Comparison of ENCODE assay signal across 8 cellular contexts in the genomic region with DNA sequence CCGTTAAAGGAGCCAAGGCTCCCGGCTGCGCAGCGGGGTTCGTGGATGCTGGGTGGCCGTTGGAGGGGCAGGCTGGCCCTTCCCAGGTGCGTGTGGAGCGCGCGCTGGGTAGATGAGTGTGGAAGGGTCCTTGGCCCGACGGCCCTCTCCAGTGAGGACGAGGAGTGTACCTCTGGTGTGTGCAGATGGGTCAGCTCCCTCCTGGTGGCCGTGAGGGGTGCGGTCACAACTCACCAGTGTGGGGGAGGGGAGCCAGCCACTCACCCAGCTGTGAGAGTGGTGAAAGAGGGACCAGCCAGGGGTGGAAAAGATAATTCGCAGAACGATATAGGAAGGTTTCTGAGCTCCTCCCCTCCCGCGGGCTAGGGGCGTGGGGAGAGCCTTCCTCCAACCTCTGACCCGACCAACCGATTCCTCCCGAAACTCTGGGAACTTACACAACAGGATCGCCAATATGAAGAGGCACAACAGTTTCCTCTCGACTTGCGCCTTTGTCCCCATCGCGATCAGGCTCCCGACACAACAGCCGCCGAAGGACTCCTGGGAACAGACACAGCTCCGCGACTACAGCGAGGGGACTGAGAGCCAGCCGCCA. TPM values are rescaled to one million over a fixed set of nuclear protein-coding genes. Genes with fewer than 3 reads are reported as not detected.
DNase-seq lines count a peak whose midpoint lies in the region; ATAC-seq and TF ChIP-seq lines count a peak whose summit lies in the region.

A gene (minus strand): TSS at position 580 of the 595 bp plus-strand sequence. CDS start 79 bp downstream, at position 501.

- H3K9me3 Mint-ChIP-seq in activated CD8-positive, alpha-beta T cell treated with anti-CD3 and anti-CD28 coated beads for 36 hours = no peaks in the 10 kb centered on the region
- no peaks in the 10 kb centered on the region for H3K9me3 Mint-ChIP-seq in neural progenitor cell

- intact Hi-C loops in A673 (cut with micrococcal nuclease; ENCODE audit: unreplicated experiment) = no loop called here
- intact Hi-C loops in activated CD8-positive, alpha-beta T cell treated with anti-CD3 and anti-CD28 coated beads for 36 hours (cut with micrococcal nuclease) = no loop called here

- peaks cover 26% of the 10 kb centered on the region for H4K20me1 ChIP-seq in neural progenitor cell (ENCODE audit: low read depth)

- H3K36me3 ChIP-seq in A673 (ENCODE audit: insufficient read depth, low read length, poor library complexity, severe bottlenecking) = no peaks in the 10 kb centered on the region
- no peaks in the 10 kb centered on the region for H3K36me3 ChIP-seq in GM06990 (ENCODE audit: control insufficient read depth, insufficient read depth, low read length)
- no peaks in the 10 kb centered on the region for H3K36me3 ChIP-seq in neural progenitor cell

- peak within 1 kb of the TSS; percentile 87 for H3K4me3 Mint-ChIP-seq in activated CD8-positive, alpha-beta T cell treated with anti-CD3 and anti-CD28 coated beads for 36 hours
- peak within 1 kb of the TSS; percentile 90 for H3K4me3 Mint-ChIP-seq in neural progenitor cell

- H3K9me3 ChIP-seq in A673 (ENCODE audit: low read depth, low read length, poor library complexity, severe bottlenecking) (no peaks in the 10 kb centered on the region), neural progenitor cell (ENCODE audit: low read depth) (no peaks in the 10 kb centered on the region)

- TF ChIP-seq CTCF in A673 (conservative IDR thresholded peaks at IDR 0.05; ENCODE audit: low read depth, low read length) = no peak
- TF ChIP-seq CTCF in GM06990 (IDR thresholded peaks at IDR 0.05; ENCODE audit: insufficient read depth, low read length, poor library complexity, severe bottlenecking) = no peak
- no peak for TF ChIP-seq CTCF in activated CD8-positive, alpha-beta T cell treated with anti-CD3 and anti-CD28 coated beads for 36 hours (IDR thresholded peaks at IDR 0.05)
- peak; percentile 28 for TF ChIP-seq CTCF in neural progenitor cell (IDR thresholded peaks at IDR 0.05)

- H3K4me2 ChIP-seq in neural progenitor cell = peak within 1 kb of the TSS; percentile 94

- BruUV-seq in A673 (replicated peaks; lab: Mats Ljungman, UMichigan) = no TSS peak

- H3K36me3 Mint-ChIP-seq in activated CD8-positive, alpha-beta T cell treated with anti-CD3 and anti-CD28 coated beads for 36 hours (ENCODE audit: low read depth) = no peaks in the 10 kb centered on the region
- H3K36me3 Mint-ChIP-seq in neural progenitor cell = no peaks in the 10 kb centered on the region

- DNase-seq in A673 (ENCODE audit: low spot score) = peak; percentile 23
- DNase-seq in GM06990 (ENCODE audit: extremely low read depth, insufficient read length) = no peak
- peak; percentile 45 for DNase-seq in MV-4-11 (lab: John Stamatoyannopoulos, UW)
- DNase-seq in activated CD8-positive, alpha-beta T cell treated with anti-CD3 and anti-CD28 coated beads for 36 hours = peak; percentile 40
- DNase-seq in foreskin melanocyte = peak; percentile 11
- peak; percentile 75 for DNase-seq in neural progenitor cell (ENCODE audit: low spot score)
- DNase-seq in NCI-H2107 (lab: John Stamatoyannopoulos, UW) = no peak

- H3K79me2 ChIP-seq in neural progenitor cell (ENCODE audit: low read depth) = peaks cover 49% of the 10 kb centered on the region

- peaks cover 39% of the 10 kb centered on the region for H3K4me1 Mint-ChIP-seq in activated CD8-positive, alpha-beta T cell treated with anti-CD3 and anti-CD28 coated beads for 36 hours (ENCODE audit: low read depth)
- H3K4me1 Mint-ChIP-seq in neural progenitor cell = peaks cover 24% of the 10 kb centered on the region

- peaks cover 9% of the 10 kb centered on the region for H3K4me1 ChIP-seq in A673 (ENCODE audit: insufficient read depth, low read length, poor library complexity, severe bottlenecking)
- peaks cover 22% of the 10 kb centered on the region for H3K4me1 ChIP-seq in neural progenitor cell

- H3K27me3 ChIP-seq in A673 (replicated peaks; ENCODE audit: insufficient read depth, low read depth, low read length, poor library complexity) (peaks cover 9% of the 10 kb centered on the region), GM06990 (replicated peaks; ENCODE audit: control insufficient read depth, insufficient read depth, low read length) (no peaks in the 10 kb centered on the region), neural progenitor cell (no peaks in the 10 kb centered on the region)

- POLR2A ChIA-PET in A673 (lab: Charles Lee; ENCODE audit: low non-redundant PET) = interaction anchor here (0.6 kb wide), 1 partner anchor 112 kb away, joined by 4 read pairs; no protein-coding TSS in a partner anchor
- POLR2A ChIA-PET in activated CD8-positive, alpha-beta T cell treated with anti-CD3 and anti-CD28 coated beads for 36 hours (lab: Charles Lee) = interaction anchor here (1.0 to 2.2 kb wide), 7 partner anchors 10 to 223 kb away, joined by 3 to 11 read pairs (median 3); a partner anchor contains a TSS

- H2AFZ ChIP-seq in neural progenitor cell (replicated peaks) = peak within 1 kb of the TSS; percentile 69

- peak within 1 kb of the TSS; percentile 42 for H3K9ac ChIP-seq in neural progenitor cell

- H3K4me3 ChIP-seq in A673 (ENCODE audit: low read depth, low read length, poor library complexity, severe bottlenecking) = peak within 1 kb of the TSS; percentile 60
- H3K4me3 ChIP-seq in GM06990 (replicated peaks; ENCODE audit: low read depth, low read length) = peak within 1 kb of the TSS; percentile 86
- H3K4me3 ChIP-seq in neural progenitor cell = peak within 1 kb of the TSS; percentile 77

- H3K27ac ChIP-seq in A673 (ENCODE audit: low read depth, low read length, poor library complexity, severe bottlenecking) (no peak within 1 kb of the TSS), neural progenitor cell (no peak within 1 kb of the TSS)

- CTCF ChIA-PET in A673 (lab: Charles Lee) = interaction anchor here (0.6 to 0.9 kb wide), 2 partner anchors 30 to 47 kb away, joined by 4 to 9 read pairs; no protein-coding TSS in a partner anchor
- CTCF ChIA-PET in activated CD8-positive, alpha-beta T cell treated with anti-CD3 and anti-CD28 coated beads for 36 hours (lab: Charles Lee) = interaction anchor here (0.8 to 3.3 kb wide), 11 partner anchors 9 to 161 kb away, joined by 3 to 11 read pairs (median 5); a partner anchor contains a TSS

- peaks cover 24% of the 10 kb centered on the region for H3F3A ChIP-seq in neural progenitor cell (ENCODE audit: low read depth)

- no peaks in the 10 kb centered on the region for H3K27me3 Mint-ChIP-seq in activated CD8-positive, alpha-beta T cell treated with anti-CD3 and anti-CD28 coated beads for 36 hours
- peaks cover 38% of the 10 kb centered on the region for H3K27me3 Mint-ChIP-seq in neural progenitor cell (ENCODE audit: insufficient read depth, low read depth)

- ATAC-seq in HG02588 (IDR thresholded peaks at IDR 0.05; ENCODE audit: unreplicated experiment) = peak; percentile 38
- peak; percentile 49 for ATAC-seq in activated CD8-positive, alpha-beta T cell treated with anti-CD3 and anti-CD28 coated beads for 36 hours

- H3K27ac Mint-ChIP-seq in activated CD8-positive, alpha-beta T cell treated with anti-CD3 and anti-CD28 coated beads for 36 hours = peak within 1 kb of the TSS; percentile 81
- no peak within 1 kb of the TSS for H3K27ac Mint-ChIP-seq in neural progenitor cell

RNA-seq across cellular contexts. Expression of the gene that starts here (rescaled TPM):
- total RNA-seq in A673 (2021) (2.3 and 4.1 TPM in 2 replicates), neural progenitor cell (ENCODE audit: low replicate concordance) (60.0 and 69.3 TPM in 2 replicates)
- 10 to 100 TPM; 19.0 to 20.9 TPM for total RNA-seq in activated CD8-positive, alpha-beta T cell treated with anti-CD3 and anti-CD28 coated beads for 36 hours

Comparison
In these comparisons a context has a peak if more than half of its experiments do, and no peak if none do; other contexts are left out.
1. DNase-seq: peak in A673 (single experiment), MV-4-11 (single experiment), activated CD8-positive, alpha-beta T cell treated with anti-CD3 and anti-CD28 coated beads for 36 hours (single experiment), foreskin melanocyte (single experiment) and neural progenitor cell (single experiment); none in GM06990 (single experiment) and NCI-H2107 (single experiment).
2. Peak in every context shown above with its lines, with median percentiles within 50 percentile points of each other: H3K4me3 ChIP-seq.